In genomic region chr6:16285467-16286150, GRCh38 we compare ENCODE assay signal across 1 cellular context.
A peak's percentile ranks its signal among the peaks of the same experiment; 100 is the strongest.
TF ChIP-seq lines count a peak whose summit lies in the region.

No MANE protein-coding gene starts in this region.

TF ChIP-seq in GM12878, 131 proteins besides CTCF, POLR2A, EP300 and RAD21:
- 0 out of 2 replicates have a peak, but pooled peaks have one; percentile 65 for TF ChIP-seq IKZF1 (conservative IDR thresholded peaks at IDR 0.05)
- TF ChIP-seq RUNX3 (IDR thresholded peaks at IDR 0.05; ENCODE audit: low read length) = no peak
